ENCODE assay signal across 1 cellular context in the genomic region with DNA sequence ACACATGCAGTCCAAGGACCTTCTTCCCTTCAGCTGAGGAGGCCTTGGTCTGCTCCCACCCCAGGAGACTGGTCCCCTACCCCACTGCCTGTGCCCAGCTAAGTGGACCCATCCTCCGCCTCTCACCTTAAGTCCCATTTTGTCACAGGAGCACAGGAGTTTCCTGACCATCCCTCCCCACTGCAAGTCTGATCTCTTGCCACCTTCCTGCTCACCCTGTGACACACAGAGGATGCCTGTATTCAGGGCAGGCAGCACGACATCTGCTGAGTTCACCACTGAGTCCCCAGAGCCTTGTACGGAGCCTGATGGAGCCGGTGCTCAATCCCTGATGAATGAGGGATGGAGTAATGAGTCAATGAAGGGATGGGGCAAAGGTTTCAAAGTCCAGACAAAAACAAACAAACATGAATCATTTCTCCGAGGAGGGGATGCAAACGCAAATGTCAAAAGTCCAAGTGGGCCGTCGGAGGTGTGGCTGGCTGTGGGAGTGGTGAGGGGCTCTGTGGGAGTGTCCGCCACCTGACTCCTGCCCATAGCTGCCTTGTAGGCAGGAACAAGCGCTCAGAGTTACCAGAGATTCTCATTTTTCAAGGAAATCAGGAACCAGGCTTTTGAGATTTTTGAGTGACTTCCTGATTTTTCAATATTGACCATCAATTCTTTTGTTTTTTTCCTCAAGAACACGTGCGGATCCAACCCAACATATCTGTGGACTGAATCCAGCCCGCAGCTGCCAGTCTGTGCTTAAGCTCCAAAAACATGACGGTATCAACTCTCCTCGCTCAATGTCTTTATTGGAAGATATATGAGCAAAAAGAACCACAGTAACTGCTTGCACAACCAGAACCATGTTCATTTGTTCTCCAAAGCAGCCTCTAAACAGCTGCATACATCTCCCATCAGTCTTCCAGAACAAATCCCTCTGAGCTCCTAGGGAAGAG.
TF ChIP-seq lines count a peak whose summit lies in the region.

No MANE protein-coding gene starts in this region.

TF ChIP-seq in HepG2, 621 proteins besides CTCF, POLR2A, EP300 and RAD21 (continued from another document and continues in another):
- TF ChIP-seq, protein P1, sequence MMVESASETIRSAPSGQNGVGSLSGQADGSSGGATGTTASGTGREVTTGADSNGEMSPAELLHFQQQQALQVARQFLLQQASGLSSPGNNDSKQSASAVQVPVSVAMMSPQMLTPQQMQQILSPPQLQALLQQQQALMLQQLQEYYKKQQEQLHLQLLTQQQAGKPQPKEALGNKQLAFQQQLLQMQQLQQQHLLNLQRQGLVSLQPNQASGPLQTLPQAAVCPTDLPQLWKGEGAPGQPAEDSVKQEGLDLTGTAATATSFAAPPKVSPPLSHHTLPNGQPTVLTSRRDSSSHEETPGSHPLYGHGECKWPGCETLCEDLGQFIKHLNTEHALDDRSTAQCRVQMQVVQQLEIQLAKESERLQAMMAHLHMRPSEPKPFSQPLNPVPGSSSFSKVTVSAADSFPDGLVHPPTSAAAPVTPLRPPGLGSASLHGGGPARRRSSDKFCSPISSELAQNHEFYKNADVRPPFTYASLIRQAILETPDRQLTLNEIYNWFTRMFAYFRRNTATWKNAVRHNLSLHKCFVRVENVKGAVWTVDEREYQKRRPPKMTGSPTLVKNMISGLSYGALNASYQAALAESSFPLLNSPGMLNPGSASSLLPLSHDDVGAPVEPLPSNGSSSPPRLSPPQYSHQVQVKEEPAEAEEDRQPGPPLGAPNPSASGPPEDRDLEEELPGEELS (CRISPR knock-in tag; IDR thresholded peaks at IDR 0.05), result peak; percentile 94
- no peak for TF ChIP-seq ZNF879 (CRISPR knock-in tag; IDR thresholded peaks at IDR 0.05)
- peak; percentile 69 for TF ChIP-seq SOX5 (CRISPR knock-in tag; IDR thresholded peaks at IDR 0.05; ENCODE audit: borderline replicate concordance)
- 0 out of 2 replicates have a peak, but pooled peaks have one; percentile 32 for TF ChIP-seq CREB1 (IDR thresholded peaks at IDR 0.05)
- peak; percentile 72 for TF ChIP-seq CREB1 (CRISPR knock-in tag; IDR thresholded peaks at IDR 0.05)
- no peak for TF ChIP-seq NCOA5 (CRISPR knock-in tag; IDR thresholded peaks at IDR 0.05)
- no peak for TF ChIP-seq HCFC1 (IDR thresholded peaks at IDR 0.05; ENCODE audit: low read depth, low read length)
- TF ChIP-seq ZBTB1 (CRISPR knock-in tag; IDR thresholded peaks at IDR 0.05; ENCODE audit: borderline replicate concordance), result no peak
- peak; percentile 83 for TF ChIP-seq TBX2 (CRISPR knock-in tag; IDR thresholded peaks at IDR 0.05; ENCODE audit: borderline replicate concordance)
- peak; percentile 87 for TF ChIP-seq FOSL1 (CRISPR knock-in tag; IDR thresholded peaks at IDR 0.05; ENCODE audit: borderline replicate concordance)
- TF ChIP-seq, protein P2, sequence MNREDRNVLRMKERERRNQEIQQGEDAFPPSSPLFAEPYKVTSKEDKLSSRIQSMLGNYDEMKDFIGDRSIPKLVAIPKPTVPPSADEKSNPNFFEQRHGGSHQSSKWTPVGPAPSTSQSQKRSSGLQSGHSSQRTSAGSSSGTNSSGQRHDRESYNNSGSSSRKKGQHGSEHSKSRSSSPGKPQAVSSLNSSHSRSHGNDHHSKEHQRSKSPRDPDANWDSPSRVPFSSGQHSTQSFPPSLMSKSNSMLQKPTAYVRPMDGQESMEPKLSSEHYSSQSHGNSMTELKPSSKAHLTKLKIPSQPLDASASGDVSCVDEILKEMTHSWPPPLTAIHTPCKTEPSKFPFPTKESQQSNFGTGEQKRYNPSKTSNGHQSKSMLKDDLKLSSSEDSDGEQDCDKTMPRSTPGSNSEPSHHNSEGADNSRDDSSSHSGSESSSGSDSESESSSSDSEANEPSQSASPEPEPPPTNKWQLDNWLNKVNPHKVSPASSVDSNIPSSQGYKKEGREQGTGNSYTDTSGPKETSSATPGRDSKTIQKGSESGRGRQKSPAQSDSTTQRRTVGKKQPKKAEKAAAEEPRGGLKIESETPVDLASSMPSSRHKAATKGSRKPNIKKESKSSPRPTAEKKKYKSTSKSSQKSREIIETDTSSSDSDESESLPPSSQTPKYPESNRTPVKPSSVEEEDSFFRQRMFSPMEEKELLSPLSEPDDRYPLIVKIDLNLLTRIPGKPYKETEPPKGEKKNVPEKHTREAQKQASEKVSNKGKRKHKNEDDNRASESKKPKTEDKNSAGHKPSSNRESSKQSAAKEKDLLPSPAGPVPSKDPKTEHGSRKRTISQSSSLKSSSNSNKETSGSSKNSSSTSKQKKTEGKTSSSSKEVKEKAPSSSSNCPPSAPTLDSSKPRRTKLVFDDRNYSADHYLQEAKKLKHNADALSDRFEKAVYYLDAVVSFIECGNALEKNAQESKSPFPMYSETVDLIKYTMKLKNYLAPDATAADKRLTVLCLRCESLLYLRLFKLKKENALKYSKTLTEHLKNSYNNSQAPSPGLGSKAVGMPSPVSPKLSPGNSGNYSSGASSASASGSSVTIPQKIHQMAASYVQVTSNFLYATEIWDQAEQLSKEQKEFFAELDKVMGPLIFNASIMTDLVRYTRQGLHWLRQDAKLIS (CRISPR knock-in tag; IDR thresholded peaks at IDR 0.05), result no peak
- 0 out of 2 replicates have a peak, but pooled peaks have one; percentile 51 for TF ChIP-seq ZBTB21 (CRISPR knock-in tag; IDR thresholded peaks at IDR 0.05)
- TF ChIP-seq MTA1 (CRISPR knock-in tag; IDR thresholded peaks at IDR 0.05; ENCODE audit: borderline replicate concordance), result peak; percentile 93
- TF ChIP-seq, protein P3, sequence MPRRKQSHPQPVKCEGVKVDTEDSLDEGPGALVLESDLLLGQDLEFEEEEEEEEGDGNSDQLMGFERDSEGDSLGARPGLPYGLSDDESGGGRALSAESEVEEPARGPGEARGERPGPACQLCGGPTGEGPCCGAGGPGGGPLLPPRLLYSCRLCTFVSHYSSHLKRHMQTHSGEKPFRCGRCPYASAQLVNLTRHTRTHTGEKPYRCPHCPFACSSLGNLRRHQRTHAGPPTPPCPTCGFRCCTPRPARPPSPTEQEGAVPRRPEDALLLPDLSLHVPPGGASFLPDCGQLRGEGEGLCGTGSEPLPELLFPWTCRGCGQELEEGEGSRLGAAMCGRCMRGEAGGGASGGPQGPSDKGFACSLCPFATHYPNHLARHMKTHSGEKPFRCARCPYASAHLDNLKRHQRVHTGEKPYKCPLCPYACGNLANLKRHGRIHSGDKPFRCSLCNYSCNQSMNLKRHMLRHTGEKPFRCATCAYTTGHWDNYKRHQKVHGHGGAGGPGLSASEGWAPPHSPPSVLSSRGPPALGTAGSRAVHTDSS (CRISPR knock-in tag; conservative IDR thresholded peaks at IDR 0.05), result no peak
- no peak for TF ChIP-seq ZNF367 (CRISPR knock-in tag; IDR thresholded peaks at IDR 0.05; ENCODE audit: borderline replicate concordance)
- TF ChIP-seq DNMT1 (CRISPR knock-in tag; IDR thresholded peaks at IDR 0.05), result no peak
- no peak for TF ChIP-seq NAIF1 (CRISPR knock-in tag; IDR thresholded peaks at IDR 0.05; ENCODE audit: borderline replicate concordance)
- 0 out of 2 replicates have a peak, but pooled peaks have one; percentile 32 for TF ChIP-seq GATA4 (IDR thresholded peaks at IDR 0.05; ENCODE audit: borderline replicate concordance, low read depth)
- no peak; the same call in 1 of the 2 replicates for TF ChIP-seq ZNF768 (CRISPR knock-in tag; IDR thresholded peaks at IDR 0.05)
- TF ChIP-seq RFX3 (CRISPR knock-in tag; IDR thresholded peaks at IDR 0.05), result no peak
- TF ChIP-seq ZNF552 (CRISPR knock-in tag; IDR thresholded peaks at IDR 0.05; ENCODE audit: borderline replicate concordance), result 0 out of 2 replicates have a peak, but pooled peaks have one; percentile 59
- TF ChIP-seq, protein P4, sequence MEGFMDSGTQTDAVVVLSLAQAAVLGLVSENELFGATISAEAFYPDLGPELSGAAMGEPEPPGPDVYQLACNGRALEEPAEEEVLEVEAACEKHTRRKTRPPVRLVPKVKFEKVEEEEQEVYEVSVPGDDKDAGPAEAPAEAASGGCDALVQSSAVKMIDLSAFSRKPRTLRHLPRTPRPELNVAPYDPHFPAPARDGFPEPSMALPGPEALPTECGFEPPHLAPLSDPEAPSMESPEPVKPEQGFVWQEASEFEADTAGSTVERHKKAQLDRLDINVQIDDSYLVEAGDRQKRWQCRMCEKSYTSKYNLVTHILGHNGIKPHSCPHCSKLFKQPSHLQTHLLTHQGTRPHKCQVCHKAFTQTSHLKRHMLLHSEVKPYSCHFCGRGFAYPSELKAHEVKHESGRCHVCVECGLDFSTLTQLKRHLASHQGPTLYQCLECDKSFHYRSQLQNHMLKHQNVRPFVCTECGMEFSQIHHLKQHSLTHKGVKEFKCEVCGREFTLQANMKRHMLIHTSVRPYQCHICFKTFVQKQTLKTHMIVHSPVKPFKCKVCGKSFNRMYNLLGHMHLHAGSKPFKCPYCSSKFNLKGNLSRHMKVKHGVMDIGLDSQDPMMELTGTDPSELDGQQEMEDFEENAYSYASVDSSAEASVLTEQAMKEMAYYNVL (CRISPR knock-in tag; IDR thresholded peaks at IDR 0.05; ENCODE audit: borderline replicate concordance), result peak; percentile 100
- no peak for TF ChIP-seq RFX5 (IDR thresholded peaks at IDR 0.05; ENCODE audit: low read depth, low read length)
- TF ChIP-seq, protein P5, sequence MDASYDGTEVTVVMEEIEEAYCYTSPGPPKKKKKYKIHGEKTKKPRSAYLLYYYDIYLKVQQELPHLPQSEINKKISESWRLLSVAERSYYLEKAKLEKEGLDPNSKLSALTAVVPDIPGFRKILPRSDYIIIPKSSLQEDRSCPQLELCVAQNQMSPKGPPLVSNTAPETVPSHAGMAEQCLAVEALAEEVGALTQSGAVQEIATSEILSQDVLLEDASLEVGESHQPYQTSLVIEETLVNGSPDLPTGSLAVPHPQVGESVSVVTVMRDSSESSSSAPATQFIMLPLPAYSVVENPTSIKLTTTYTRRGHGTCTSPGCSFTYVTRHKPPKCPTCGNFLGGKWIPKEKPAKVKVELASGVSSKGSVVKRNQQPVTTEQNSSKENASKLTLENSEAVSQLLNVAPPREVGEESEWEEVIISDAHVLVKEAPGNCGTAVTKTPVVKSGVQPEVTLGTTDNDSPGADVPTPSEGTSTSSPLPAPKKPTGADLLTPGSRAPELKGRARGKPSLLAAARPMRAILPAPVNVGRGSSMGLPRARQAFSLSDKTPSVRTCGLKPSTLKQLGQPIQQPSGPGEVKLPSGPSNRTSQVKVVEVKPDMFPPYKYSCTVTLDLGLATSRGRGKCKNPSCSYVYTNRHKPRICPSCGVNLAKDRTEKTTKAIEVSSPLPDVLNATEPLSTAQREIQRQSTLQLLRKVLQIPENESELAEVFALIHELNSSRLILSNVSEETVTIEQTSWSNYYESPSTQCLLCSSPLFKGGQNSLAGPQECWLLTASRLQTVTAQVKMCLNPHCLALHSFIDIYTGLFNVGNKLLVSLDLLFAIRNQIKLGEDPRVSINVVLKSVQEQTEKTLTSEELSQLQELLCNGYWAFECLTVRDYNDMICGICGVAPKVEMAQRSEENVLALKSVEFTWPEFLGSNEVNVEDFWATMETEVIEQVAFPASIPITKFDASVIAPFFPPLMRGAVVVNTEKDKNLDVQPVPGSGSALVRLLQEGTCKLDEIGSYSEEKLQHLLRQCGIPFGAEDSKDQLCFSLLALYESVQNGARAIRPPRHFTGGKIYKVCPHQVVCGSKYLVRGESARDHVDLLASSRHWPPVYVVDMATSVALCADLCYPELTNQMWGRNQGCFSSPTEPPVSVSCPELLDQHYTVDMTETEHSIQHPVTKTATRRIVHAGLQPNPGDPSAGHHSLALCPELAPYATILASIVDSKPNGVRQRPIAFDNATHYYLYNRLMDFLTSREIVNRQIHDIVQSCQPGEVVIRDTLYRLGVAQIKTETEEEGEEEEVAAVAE (CRISPR knock-in tag; IDR thresholded peaks at IDR 0.05; ENCODE audit: borderline replicate concordance), result peak; percentile 31; the same call in 1 of the 2 replicates
- TF ChIP-seq NR2F1 (CRISPR knock-in tag; IDR thresholded peaks at IDR 0.05), result peak in 1 of 2 experiments; percentile 69; a peak in 3 of 4 replicates
- no peak for TF ChIP-seq GTF3A (CRISPR knock-in tag; conservative IDR thresholded peaks at IDR 0.05)
- TF ChIP-seq, protein P6, sequence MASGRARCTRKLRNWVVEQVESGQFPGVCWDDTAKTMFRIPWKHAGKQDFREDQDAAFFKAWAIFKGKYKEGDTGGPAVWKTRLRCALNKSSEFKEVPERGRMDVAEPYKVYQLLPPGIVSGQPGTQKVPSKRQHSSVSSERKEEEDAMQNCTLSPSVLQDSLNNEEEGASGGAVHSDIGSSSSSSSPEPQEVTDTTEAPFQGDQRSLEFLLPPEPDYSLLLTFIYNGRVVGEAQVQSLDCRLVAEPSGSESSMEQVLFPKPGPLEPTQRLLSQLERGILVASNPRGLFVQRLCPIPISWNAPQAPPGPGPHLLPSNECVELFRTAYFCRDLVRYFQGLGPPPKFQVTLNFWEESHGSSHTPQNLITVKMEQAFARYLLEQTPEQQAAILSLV (CRISPR knock-in tag; IDR thresholded peaks at IDR 0.05; ENCODE audit: borderline replicate concordance), result peak; percentile 77
- TF ChIP-seq ZFP36L1 (CRISPR knock-in tag; IDR thresholded peaks at IDR 0.05), result peak; percentile 91
- TF ChIP-seq POGZ (CRISPR knock-in tag; IDR thresholded peaks at IDR 0.05), result peak; percentile 87
- TF ChIP-seq, protein P7, sequence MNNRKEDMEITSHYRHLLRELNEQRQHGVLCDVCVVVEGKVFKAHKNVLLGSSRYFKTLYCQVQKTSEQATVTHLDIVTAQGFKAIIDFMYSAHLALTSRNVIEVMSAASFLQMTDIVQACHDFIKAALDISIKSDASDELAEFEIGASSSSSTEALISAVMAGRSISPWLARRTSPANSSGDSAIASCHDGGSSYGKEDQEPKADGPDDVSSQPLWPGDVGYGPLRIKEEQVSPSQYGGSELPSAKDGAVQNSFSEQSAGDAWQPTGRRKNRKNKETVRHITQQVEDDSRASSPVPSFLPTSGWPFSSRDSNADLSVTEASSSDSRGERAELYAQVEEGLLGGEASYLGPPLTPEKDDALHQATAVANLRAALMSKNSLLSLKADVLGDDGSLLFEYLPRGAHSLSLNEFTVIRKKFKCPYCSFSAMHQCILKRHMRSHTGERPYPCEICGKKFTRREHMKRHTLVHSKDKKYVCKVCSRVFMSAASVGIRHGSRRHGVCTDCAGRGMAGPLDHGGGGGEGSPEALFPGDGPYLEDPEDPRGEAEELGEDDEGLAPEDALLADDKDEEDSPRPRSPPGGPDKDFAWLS (CRISPR knock-in tag; IDR thresholded peaks at IDR 0.05; ENCODE audit: borderline replicate concordance), result no peak
- no peak for TF ChIP-seq ZNF10 (CRISPR knock-in tag; IDR thresholded peaks at IDR 0.05; ENCODE audit: borderline replicate concordance, low read depth)
- TF ChIP-seq, protein P8, sequence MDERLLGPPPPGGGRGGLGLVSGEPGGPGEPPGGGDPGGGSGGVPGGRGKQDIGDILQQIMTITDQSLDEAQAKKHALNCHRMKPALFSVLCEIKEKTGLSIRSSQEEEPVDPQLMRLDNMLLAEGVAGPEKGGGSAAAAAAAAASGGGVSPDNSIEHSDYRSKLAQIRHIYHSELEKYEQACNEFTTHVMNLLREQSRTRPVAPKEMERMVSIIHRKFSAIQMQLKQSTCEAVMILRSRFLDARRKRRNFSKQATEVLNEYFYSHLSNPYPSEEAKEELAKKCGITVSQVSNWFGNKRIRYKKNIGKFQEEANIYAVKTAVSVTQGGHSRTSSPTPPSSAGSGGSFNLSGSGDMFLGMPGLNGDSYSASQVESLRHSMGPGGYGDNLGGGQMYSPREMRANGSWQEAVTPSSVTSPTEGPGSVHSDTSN (CRISPR knock-in tag; IDR thresholded peaks at IDR 0.05), result no peak
- no peak for TF ChIP-seq SRF (IDR thresholded peaks at IDR 0.05; ENCODE audit: low read depth, low read length)
- TF ChIP-seq, protein P9, sequence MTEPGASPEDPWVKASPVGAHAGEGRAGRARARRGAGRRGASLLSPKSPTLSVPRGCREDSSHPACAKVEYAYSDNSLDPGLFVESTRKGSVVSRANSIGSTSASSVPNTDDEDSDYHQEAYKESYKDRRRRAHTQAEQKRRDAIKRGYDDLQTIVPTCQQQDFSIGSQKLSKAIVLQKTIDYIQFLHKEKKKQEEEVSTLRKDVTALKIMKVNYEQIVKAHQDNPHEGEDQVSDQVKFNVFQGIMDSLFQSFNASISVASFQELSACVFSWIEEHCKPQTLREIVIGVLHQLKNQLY (CRISPR knock-in tag; IDR thresholded peaks at IDR 0.05), result peak; percentile 23; the same call in 1 of the 2 replicates
- TF ChIP-seq ZIK1 (CRISPR knock-in tag; IDR thresholded peaks at IDR 0.05; ENCODE audit: borderline replicate concordance, low read depth), result no peak
